ENCODE assay signal across 18 cellular contexts in genomic region chr4:180394730-180395129, GRCh38.
DNase-seq lines count a peak whose midpoint lies in the region; ATAC-seq and TF ChIP-seq lines count a peak whose summit lies in the region.
"Had no signal": no experiment of that assay in that cellular context is flagged by ENCODE, and none has a peak within 500 bp of the region (broad histone marks: within the 10 kb centered on the region; RNA-seq: fewer than 3 reads in every experiment).

No MANE protein-coding gene starts in this region.

- CTCF ChIA-PET in PC-3 (lab: Charles Lee) = no interaction called here

- no peaks in the 10 kb centered on the region for H3F3A ChIP-seq in PC-3 (ENCODE audit: low read length, unreplicated experiment)

- peaks cover 0 to 8% (median 0%) of the 10 kb centered on the region in 3 donors for H3K36me3 Mint-ChIP-seq in naive thymus-derived CD8-positive, alpha-beta T cell

- intact Hi-C loops in PC-3 (cut with micrococcal nuclease) = no loop called here

- peaks cover 0 to 34% (median 7%) of the 10 kb centered on the region in 4 donors for H3K4me1 Mint-ChIP-seq in naive thymus-derived CD8-positive, alpha-beta T cell

- DNase-seq in SKM-1 treated with dmso at 0.1 percent for 144 hours (lab: John Stamatoyannopoulos, UW; ENCODE audit: unreplicated experiment) (peak; percentile 29), SKM-1 (lab: John Stamatoyannopoulos, UW; ENCODE audit: unreplicated experiment) (no peak), PC-3 (no peak), midbrain (lab: John Stamatoyannopoulos, UW) (no peak)
- no peak for DNase-seq in naive thymus-derived CD8-positive, alpha-beta T cell
- no peak for DNase-seq in stimulated activated CD4-positive, alpha-beta T cell treated with anti-CD3 and anti-CD28 coated beads, Interleukin-4, amount 100 ng/mL, for 4 hours
- no peak for DNase-seq in activated CD4-positive, alpha-beta T cell treated with anti-CD3 and anti-CD28 coated beads, Interleukin-2, amount 50 U/mL, for 1 hour
- DNase-seq: Calu3, DMS79 treated with DMSO at 0.1 percent for 48 hours, KBM-7, NCI-H187 treated with DMSO at 0.1 percent for 48 hours, NCI-H446, NCI-H748 treated with DMSO at 0.1 percent for 48 hours, Peyer's patch, Right ventricle myocardium superior had no signal

- H3K9me3 ChIP-seq in PC-3 (ENCODE audit: low read length) = no peaks in the 10 kb centered on the region
- H3K9me3 ChIP-seq: Peyer's patch had no signal

- no peak overlapping the region for H2AFZ ChIP-seq in PC-3 (ENCODE audit: low read length)

- BruUV-seq in PC-3 (replicated peaks; lab: Mats Ljungman, UMichigan) = no TSS peak

- peak; percentile 26 for ATAC-seq in GM18870 (IDR thresholded peaks at IDR 0.05; ENCODE audit: unreplicated experiment)
- no peak for ATAC-seq in PC-3
- peak; percentile 37 to 38 for ATAC-seq in naive thymus-derived CD8-positive, alpha-beta T cell
- ATAC-seq: HCT116 had no signal

- H3K4me1 ChIP-seq in PC-3 (ENCODE audit: insufficient read depth, low read length) = no peaks in the 10 kb centered on the region
- H3K4me1 ChIP-seq: Peyer's patch had no signal

- POLR2A ChIA-PET in PC-3 (lab: Charles Lee; ENCODE audit: unreplicated experiment) = no interaction called here
- POLR2A ChIA-PET in naive thymus-derived CD8-positive, alpha-beta T cell (lab: Charles Lee) = no interaction called here

- peak overlapping the region in 9 of 10 donors; percentile 9 to 88 (median 71) for H3K27ac Mint-ChIP-seq in naive thymus-derived CD8-positive, alpha-beta T cell

- no peaks in the 10 kb centered on the region for H3K27me3 Mint-ChIP-seq in naive thymus-derived CD8-positive, alpha-beta T cell

- H3K79me2 ChIP-seq in PC-3 (ENCODE audit: low read length) = no peaks in the 10 kb centered on the region

- no peaks in the 10 kb centered on the region for H3K36me3 ChIP-seq in PC-3 (ENCODE audit: low read depth, low read length)
- H3K36me3 ChIP-seq: Peyer's patch had no signal

- peak overlapping the region; percentile 31; the same call in 1 of the 2 replicates for H3K4me2 ChIP-seq in PC-3 (ENCODE audit: low read length)

- H3K27ac ChIP-seq in PC-3 (ENCODE audit: low read length) = no peak overlapping the region
- H3K27ac ChIP-seq: HL-60, Peyer's patch had no signal

- H3K27me3 ChIP-seq in PC-3 (ENCODE audit: low read length) = 0 out of 2 replicates have a peak, but pooled peaks cover 1% of the 10 kb centered on the region
- H3K27me3 ChIP-seq: Peyer's patch had no signal

- no peak overlapping the region; the same call in 1 of the 2 replicates for H3K9ac ChIP-seq in PC-3 (ENCODE audit: low read length)

- H3K9me3 Mint-ChIP-seq in naive thymus-derived CD8-positive, alpha-beta T cell = peaks cover 0 to 15% (median 2%) of the 10 kb centered on the region in 9 donors

- H3K4me3 ChIP-seq in PC-3 (ENCODE audit: low read length) = no peak overlapping the region
- H3K4me3 ChIP-seq: Peyer's patch had no signal

- peak overlapping the region in 7 of 10 donors; percentile 25 to 75 (median 62) for H3K4me3 Mint-ChIP-seq in naive thymus-derived CD8-positive, alpha-beta T cell

- no peak for TF ChIP-seq CTCF in PC-3 (conservative IDR thresholded peaks at IDR 0.05; ENCODE audit: low read depth, low read length)

- no peaks in the 10 kb centered on the region for H3K9me2 ChIP-seq in PC-3 (replicated peaks; ENCODE audit: low read length)

- no peaks in the 10 kb centered on the region for H4K20me1 ChIP-seq in PC-3 (ENCODE audit: low read length)
